Comparison of ENCODE assay signal across 17 cellular contexts in genomic region chr7:107486041-107486440, GRCh38. TPM values are rescaled to one million over a fixed set of nuclear protein-coding genes. Genes with fewer than 3 reads are reported as not detected.
DNase-seq lines count a peak whose midpoint lies in the region; ATAC-seq lines count a peak whose summit lies in the region.
"Had no signal": no experiment of that assay in that cellular context is flagged by ENCODE, and none has a peak within 500 bp of the region (broad histone marks: within the 10 kb centered on the region; RNA-seq: fewer than 3 reads in every experiment).

No MANE protein-coding gene starts in this region.

- H3K4me1 Mint-ChIP-seq in activated T-cell treated with anti-CD3 and anti-CD28 coated beads, Interleukin-2, amount 50 U/mL, for 24 hours (ENCODE audit: low read depth): peaks cover 36% of the 10 kb centered on the region
- peaks cover 19% of the 10 kb centered on the region for H3K4me1 Mint-ChIP-seq in central memory CD8-positive, alpha-beta T cell
- H3K4me1 Mint-ChIP-seq in stimulated activated naive CD8-positive, alpha-beta T cell treated with anti-CD3 and anti-CD28 coated beads, Interleukin-15, amount 100 ng/mL, for 72 hours: peaks cover 19% of the 10 kb centered on the region

- peak; percentile 52 for ATAC-seq in central memory CD8-positive, alpha-beta T cell (replicated peaks; ENCODE audit: extremely low read depth, poor library complexity, severe bottlenecking)
- ATAC-seq in stimulated activated naive CD8-positive, alpha-beta T cell treated with anti-CD3 and anti-CD28 coated beads, Interleukin-15, amount 100 ng/mL, for 72 hours: peak; percentile 70
- ATAC-seq in GM18517 (IDR thresholded peaks at IDR 0.05; ENCODE audit: unreplicated experiment): no peak
- ATAC-seq: A549, HCT116, PC-3 had no signal

- peaks cover 51% of the 10 kb centered on the region for H3K79me2 ChIP-seq in Karpas-422 (ENCODE audit: low read length)

- peaks cover 20% of the 10 kb centered on the region for H3K36me3 Mint-ChIP-seq in activated T-cell treated with anti-CD3 and anti-CD28 coated beads, Interleukin-2, amount 50 U/mL, for 24 hours (ENCODE audit: low read depth)
- H3K36me3 Mint-ChIP-seq in central memory CD8-positive, alpha-beta T cell (ENCODE audit: insufficient read depth): peaks cover 2% of the 10 kb centered on the region

- DNase-seq in activated T-cell treated with anti-CD3 and anti-CD28 coated beads, Interleukin-2, amount 50 U/mL, for 24 hours: no peak
- DNase-seq in activated T-cell treated with anti-CD3 and anti-CD28 coated beads for 4 hours: no peak
- DNase-seq in Karpas-422: no peak
- DNase-seq in central memory CD8-positive, alpha-beta T cell (ENCODE audit: low spot score in 2 of 2): no peak
- DNase-seq in stimulated activated naive CD8-positive, alpha-beta T cell treated with anti-CD3 and anti-CD28 coated beads, Interleukin-15, amount 100 ng/mL, for 72 hours: no peak
- no peak for DNase-seq in stimulated activated CD8-positive, alpha-beta memory T cell treated with anti-CD3 and anti-CD28 coated beads, Interleukin-4, amount 100 ng/mL, for 48 hours
- DNase-seq: NCI-H1105; NCI-H1694 treated with DMSO at 0.1 percent for 48 hours; NCI-H345; NCI-H526 treated with DMSO at 0.1 percent for 48 hours; NK-92 treated with Interleukin-12 subunit alpha and Interleukin-12 subunit beta, amount 100 ng/mL, for 24 hours; PC-3 had no signal

- H3K9me3 ChIP-seq in Karpas-422 (ENCODE audit: low read length): no peaks in the 10 kb centered on the region
- H3K9me3 ChIP-seq: A549 had no signal

- H3K27ac Mint-ChIP-seq in activated T-cell treated with anti-CD3 and anti-CD28 coated beads, Interleukin-2, amount 50 U/mL, for 24 hours: peak overlapping the region; percentile 59
- no peak overlapping the region for H3K27ac Mint-ChIP-seq in central memory CD8-positive, alpha-beta T cell (ENCODE audit: low read depth)
- peak overlapping the region in 1 of 2 donors; percentile 66 for H3K27ac Mint-ChIP-seq in stimulated activated naive CD8-positive, alpha-beta T cell treated with anti-CD3 and anti-CD28 coated beads, Interleukin-15, amount 100 ng/mL, for 72 hours

- H2AFZ ChIP-seq in Karpas-422 (ENCODE audit: low read length): no peak overlapping the region

- no peaks in the 10 kb centered on the region for H3K27me3 ChIP-seq in Karpas-422 (ENCODE audit: low read length)

- no peaks in the 10 kb centered on the region for H3K27me3 Mint-ChIP-seq in activated T-cell treated with anti-CD3 and anti-CD28 coated beads, Interleukin-2, amount 50 U/mL, for 24 hours
- H3K27me3 Mint-ChIP-seq in central memory CD8-positive, alpha-beta T cell: no peaks in the 10 kb centered on the region
- H3K27me3 Mint-ChIP-seq in stimulated activated naive CD8-positive, alpha-beta T cell treated with anti-CD3 and anti-CD28 coated beads, Interleukin-15, amount 100 ng/mL, for 72 hours: no peaks in the 10 kb centered on the region

- peaks cover 3% of the 10 kb centered on the region for H3K9me3 Mint-ChIP-seq in activated T-cell treated with anti-CD3 and anti-CD28 coated beads, Interleukin-2, amount 50 U/mL, for 24 hours
- H3K9me3 Mint-ChIP-seq in central memory CD8-positive, alpha-beta T cell: no peaks in the 10 kb centered on the region
- peaks cover 0 to 7% of the 10 kb centered on the region in 2 donors for H3K9me3 Mint-ChIP-seq in stimulated activated naive CD8-positive, alpha-beta T cell treated with anti-CD3 and anti-CD28 coated beads, Interleukin-15, amount 100 ng/mL, for 72 hours

- H3K4me1 ChIP-seq in Karpas-422 (ENCODE audit: low read length): peaks cover 7% of the 10 kb centered on the region
- H3K4me1 ChIP-seq: A549 had no signal

- H3K4me3 Mint-ChIP-seq in activated T-cell treated with anti-CD3 and anti-CD28 coated beads, Interleukin-2, amount 50 U/mL, for 24 hours: no peak overlapping the region
- peak overlapping the region; percentile 17 for H3K4me3 Mint-ChIP-seq in central memory CD8-positive, alpha-beta T cell
- H3K4me3 Mint-ChIP-seq in stimulated activated naive CD8-positive, alpha-beta T cell treated with anti-CD3 and anti-CD28 coated beads, Interleukin-15, amount 100 ng/mL, for 72 hours: no peak overlapping the region

- no peaks in the 10 kb centered on the region for H3K36me3 ChIP-seq in Karpas-422 (ENCODE audit: insufficient read depth, low read length)

- no peaks in the 10 kb centered on the region for H3K9me2 ChIP-seq in Karpas-422 (replicated peaks; ENCODE audit: insufficient read depth, low read length)

- H3K27ac ChIP-seq in Karpas-422 (ENCODE audit: low read length): no peak overlapping the region
- H3K27ac ChIP-seq: A549, C4-2B, HL-60 had no signal

- no peak overlapping the region for H3K4me3 ChIP-seq in Karpas-422 (ENCODE audit: low read length)
- H3K4me3 ChIP-seq: A549 had no signal

- no peaks in the 10 kb centered on the region for H4K20me1 ChIP-seq in Karpas-422 (ENCODE audit: insufficient read depth, low read depth, low read length)

- peak overlapping the region; percentile 4 for H3K4me2 ChIP-seq in Karpas-422 (ENCODE audit: low read depth, low read length, poor library complexity, severe bottlenecking)
- H3K4me2 ChIP-seq: A549 had no signal

- H3K9ac ChIP-seq in Karpas-422 (ENCODE audit: low read length): no peak overlapping the region

RNA-seq across cellular contexts. Expression of gene GPR22, which starts 16.2 kb away (rescaled TPM):
- total RNA-seq in Karpas-422 (2014; rRNA removed; shearing (Covaris generic); ENCODE audit: low replicate concordance): not detected in 2 replicates
- total RNA-seq: PC-3 had no signal
